Comparison of ENCODE assay signal across 8 cellular contexts in the genomic region with DNA sequence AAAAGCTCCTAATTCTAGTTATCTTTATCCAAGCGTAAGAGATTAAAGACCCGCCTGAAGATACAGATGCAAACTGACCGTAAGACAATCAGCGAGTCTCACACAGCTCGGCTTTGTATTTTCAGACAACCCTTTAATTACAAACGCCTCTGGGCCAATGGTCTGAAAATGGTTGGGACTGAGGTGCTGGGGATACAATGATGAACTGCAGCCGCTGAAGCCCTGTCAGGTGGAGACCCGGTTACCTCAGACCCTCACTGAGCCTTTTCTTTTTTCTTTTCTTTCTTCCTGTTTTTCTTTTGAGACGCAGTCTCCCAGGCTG. TPM values are rescaled to one million over a fixed set of nuclear protein-coding genes. Genes with fewer than 3 reads are reported as not detected.
DNase-seq lines count a peak whose midpoint lies in the region; ATAC-seq and TF ChIP-seq lines count a peak whose summit lies in the region.

No MANE protein-coding gene starts in this region.

- peaks cover 2 to 13% of the 10 kb centered on the region in 2 experiments for H3K36me3 ChIP-seq in SK-N-SH (replicated peaks in 1 of 2; ENCODE audit: control insufficient read depth in 1 of 2, insufficient read depth in 2 of 2, low read length in 1 of 2)
- H3K36me3 ChIP-seq in esophagus muscularis mucosa: peaks cover 0 to 9% (median 3%) of the 10 kb centered on the region in 4 donors

- no peaks in the 10 kb centered on the region for H3F3A ChIP-seq in SK-N-SH (replicated peaks; ENCODE audit: insufficient read depth)

- DNase-seq in A172 (ENCODE audit: low spot score) (peak; percentile 29), GM12864 (ENCODE audit: low read depth) (no peak), SK-N-SH (peak; percentile 55), esophagus muscularis mucosa (ENCODE audit: extremely low spot score) (no peak), natural killer cell (no peak), DMS153 (lab: John Stamatoyannopoulos, UW) (no peak)

- TF ChIP-seq EP300 in SK-N-SH (IDR thresholded peaks at IDR 0.05; ENCODE audit: borderline replicate concordance in 1 of 2, low read depth in 1 of 2, low read length in 1 of 2) (no peak), esophagus muscularis mucosa (IDR thresholded peaks at IDR 0.05) (no peak)

- H3K9me3 Mint-ChIP-seq in natural killer cell: no peaks in the 10 kb centered on the region

- CTCF ChIA-PET in SK-N-SH (lab: Yijun Ruan, JAX): interaction anchor here (1.3 to 1.7 kb wide), 3 partner anchors 10 to 87 kb away, joined by 3 to 6 read pairs (median 4); no protein-coding TSS in a partner anchor

- no peak for TF ChIP-seq POLR2A in esophagus muscularis mucosa (IDR thresholded peaks at IDR 0.05; ENCODE audit: low read depth)

- TF ChIP-seq CTCF in GM12864 (IDR thresholded peaks at IDR 0.05; ENCODE audit: low read depth, low read length, missing control alignments): no peak
- no peak for TF ChIP-seq CTCF in SK-N-SH (IDR thresholded peaks at IDR 0.05)
- TF ChIP-seq CTCF in esophagus muscularis mucosa (IDR thresholded peaks at IDR 0.05): no peak
- no peak for TF ChIP-seq CTCF in natural killer cell (IDR thresholded peaks at IDR 0.05)

- H3K27me3 ChIP-seq in SK-N-SH (ENCODE audit: insufficient read depth) (no peaks in the 10 kb centered on the region), esophagus muscularis mucosa (no peaks in the 10 kb centered on the region)

- peaks cover 18 to 22% of the 10 kb centered on the region in 2 donors for H3K4me1 Mint-ChIP-seq in natural killer cell

- H3K27ac Mint-ChIP-seq in natural killer cell: peak overlapping the region; percentile 90 to 100

- peak overlapping the region; percentile 99 for H2AFZ ChIP-seq in SK-N-SH (ENCODE audit: low read depth)

- no peaks in the 10 kb centered on the region for H4K20me1 ChIP-seq in SK-N-SH (ENCODE audit: insufficient read depth)

- H3K79me2 ChIP-seq in SK-N-SH (ENCODE audit: insufficient read depth): peaks cover 28% of the 10 kb centered on the region

- peak overlapping the region; percentile 81 for H3K4me3 ChIP-seq in GM12864 (ENCODE audit: low read depth, low read length)
- H3K4me3 ChIP-seq in SK-N-SH (ENCODE audit: low read depth in 2 of 2, low read length in 1 of 2): peak overlapping the region; percentile 81 to 98
- H3K4me3 ChIP-seq in esophagus muscularis mucosa: peak overlapping the region; percentile 79 to 91 (median 85)

- H3K27me3 Mint-ChIP-seq in natural killer cell (ENCODE audit: low read depth in 2 of 2): no peaks in the 10 kb centered on the region

- intact Hi-C loops in esophagus muscularis mucosa (cut with DNase I): loop anchor here (5.0 to 10.0 kb wide), 2 partner anchors 102 to 254 kb away; a partner anchor contains a TSS
- intact Hi-C loops in natural killer cell (cut with micrococcal nuclease): loop anchor here (1.0 kb wide), 2 partner anchors 98 to 287 kb away; a partner anchor contains a TSS

- no peak for TF ChIP-seq RAD21 in SK-N-SH (IDR thresholded peaks at IDR 0.05; ENCODE audit: low read length)

- H3K4me1 ChIP-seq in SK-N-SH (ENCODE audit: control insufficient read depth in 1 of 2, insufficient read depth in 2 of 2, low read depth in 1 of 2, low read length in 1 of 2) (peaks cover 0 to 2% of the 10 kb centered on the region in 2 experiments; a peak in 2 of 4 replicates), esophagus muscularis mucosa (peaks cover 6 to 23% (median 16%) of the 10 kb centered on the region in 4 donors)

- peak overlapping the region; percentile 71 for H3K9ac ChIP-seq in SK-N-SH

- peak overlapping the region; percentile 92 for H3K4me2 ChIP-seq in SK-N-SH

- WGBS in SK-N-SH (ENCODE audit: low lambda C conversion rate): 9% methylated on average over 9 of the region's 9 CpGs
- whole genome bisulfite sequencing in esophagus muscularis mucosa: 29% methylated on average over 9 of the region's 9 CpGs

- no peaks in the 10 kb centered on the region for H3K9me2 ChIP-seq in SK-N-SH

- ATAC-seq in HG03045 (IDR thresholded peaks at IDR 0.05; ENCODE audit: unreplicated experiment) (peak; percentile 1), natural killer cell (peak in 2 of 3 donors; percentile 1 to 4), HG03469 (IDR thresholded peaks at IDR 0.05; ENCODE audit: unreplicated experiment) (no peak)

- H3K27ac ChIP-seq in SK-N-SH (ENCODE audit: low read depth in 2 of 2, low read length in 1 of 2) (peak overlapping the region; percentile 34 to 82), esophagus muscularis mucosa (replicated peaks in 1 of 4) (peak overlapping the region; percentile 83 to 92 (median 88))

- H3K4me3 Mint-ChIP-seq in natural killer cell: peak overlapping the region; percentile 100

- H3K36me3 Mint-ChIP-seq in natural killer cell: no peaks in the 10 kb centered on the region

- POLR2A ChIA-PET in SK-N-SH (lab: Yijun Ruan, JAX): interaction anchor here (0.9 to 1.5 kb wide), 4 partner anchors 14 to 286 kb away, joined by 3 to 4 read pairs (median 3); a partner anchor contains a TSS

- H3K9me3 ChIP-seq in SK-N-SH: no peaks in the 10 kb centered on the region
- no peaks in the 10 kb centered on the region for H3K9me3 ChIP-seq in esophagus muscularis mucosa

TF ChIP-seq in SK-N-SH, 30 proteins besides CTCF, POLR2A, EP300 and RAD21:
- no peak for TF ChIP-seq MXI1 (IDR thresholded peaks at IDR 0.05; ENCODE audit: low read depth, low read length)
- TF ChIP-seq POLR2AphosphoS5 (IDR thresholded peaks at IDR 0.05; ENCODE audit: low read depth, low read length): 0 out of 2 replicates have a peak, but pooled peaks have one; percentile 5

RNA-seq across cellular contexts. Expression of a gene that starts 0.7 kb away (rescaled TPM):
- 64.9 and 81.7 TPM in 2 replicates for total RNA-seq in A172 (2014; rRNA removed; shearing (Covaris generic))
- polyA plus RNA-seq in SK-N-SH (2012; rRNA removed): 13.5 and 18.7 TPM in 2 replicates
- 23.3 and 32.9 TPM in 2 replicates for polyA plus RNA-seq in SK-N-SH (2012; cell fraction: cytosol; rRNA removed)
- polyA plus RNA-seq in SK-N-SH (2012; cell fraction: nucleus; rRNA removed): 9.9 and 17.5 TPM in 2 replicates
- total RNA-seq in esophagus muscularis mucosa (10 to 100 TPM; 30.3 to 34.5 (median 32.1) TPM), natural killer cell (10 to 100 TPM; 11.6 to 14.3 (median 12.4) TPM)

Comparison
In these comparisons a context has a peak if more than half of its experiments do, and no peak if none do; other contexts are left out.
1. DNase-seq: peak in A172 (single experiment) and SK-N-SH (single experiment); none in GM12864 (single experiment), esophagus muscularis mucosa (single experiment), natural killer cell (single experiment) and DMS153 (single experiment).
2. Peak in every context shown above with its lines, with median percentiles within 50 percentile points of each other: H3K4me3 ChIP-seq.